In genomic region chr4:181594188-181594587, GRCh38 we compare ENCODE assay signal across 37 cellular contexts.
"Had no signal": no experiment of that assay in that cellular context is flagged by ENCODE, and none has a peak within 500 bp of the region (broad histone marks: within the 10 kb centered on the region; RNA-seq: fewer than 3 reads in every experiment).

No MANE protein-coding gene starts in this region.

- H3K36me3 Mint-ChIP-seq: activated CD8-positive, alpha-beta memory T cell treated with anti-CD3 and anti-CD28 coated beads, Interleukin-2, amount 10 ng/mL, durations not matched to agents 7 days and 5 days; activated naive CD4-positive, alpha-beta T cell treated with anti-CD3 and anti-CD28 coated beads, Interleukin-2, amount 10 ng/mL, durations not matched to agents 7 days and 5 days; activated naive CD4-positive, alpha-beta T cell treated with anti-CD3 and anti-CD28 coated beads, Interleukin-2, amount 50 U/mL, for 24 hours; activated naive CD8-positive, alpha-beta T cell; activated naive CD8-positive, alpha-beta T cell treated with anti-CD3 and anti-CD28 coated beads, Interleukin-2, amount 10 ng/mL, durations not matched to agents 7 days and 5 days; brain had no signal

- H3K4me3 ChIP-seq: ascending aorta, cardiac muscle cell had no signal

- H3K4me1 Mint-ChIP-seq: activated B cell treated with CpG ODN at 0.5 μM for 24 hours; activated CD4-positive, alpha-beta memory T cell treated with anti-CD3 and anti-CD28 coated beads, Interleukin-2, amount 10 ng/mL, durations not matched to agents 7 days and 5 days; activated CD4-positive, alpha-beta T cell treated with anti-CD3 and anti-CD28 coated beads, Interleukin-2, amount 10 ng/mL, durations not matched to agents 24 days and 14 days; activated CD8-positive, alpha-beta memory T cell treated with anti-CD3 and anti-CD28 coated beads, Interleukin-2, amount 10 ng/mL, durations not matched to agents 7 days and 5 days; activated naive CD4-positive, alpha-beta T cell treated with anti-CD3 and anti-CD28 coated beads, Interleukin-2, amount 50 U/mL, for 24 hours; activated naive CD8-positive, alpha-beta T cell treated with anti-CD3 and anti-CD28 coated beads, Interleukin-2, amount 10 ng/mL, durations not matched to agents 7 days and 5 days; activated naive CD8-positive, alpha-beta T cell treated with anti-CD3 and anti-CD28 coated beads, Interleukin-2, amount 50 U/mL, for 24 hours; brain; central memory CD8-positive, alpha-beta T cell had no signal

- H3K9me3 Mint-ChIP-seq: activated B cell treated with CpG ODN at 0.5 μM for 24 hours; activated CD4-positive, alpha-beta T cell treated with anti-CD3 and anti-CD28 coated beads, Interleukin-2, amount 10 ng/mL, durations not matched to agents 24 days and 14 days had no signal

- H3K27me3 Mint-ChIP-seq: activated B cell treated with CpG ODN at 0.5 μM for 24 hours; activated CD4-positive, alpha-beta memory T cell treated with anti-CD3 and anti-CD28 coated beads, Interleukin-2, amount 10 ng/mL, durations not matched to agents 7 days and 5 days; activated CD4-positive, alpha-beta T cell treated with anti-CD3 and anti-CD28 coated beads, Interleukin-2, amount 10 ng/mL, durations not matched to agents 24 days and 14 days; activated CD8-positive, alpha-beta memory T cell treated with anti-CD3 and anti-CD28 coated beads, Interleukin-2, amount 10 ng/mL, durations not matched to agents 7 days and 5 days; activated naive CD4-positive, alpha-beta T cell treated with anti-CD3 and anti-CD28 coated beads, Interleukin-2, amount 10 ng/mL, durations not matched to agents 7 days and 5 days; activated naive CD4-positive, alpha-beta T cell treated with anti-CD3 and anti-CD28 coated beads, Interleukin-2, amount 50 U/mL, for 24 hours; activated naive CD8-positive, alpha-beta T cell; activated naive CD8-positive, alpha-beta T cell treated with anti-CD3 and anti-CD28 coated beads, Interleukin-2, amount 10 ng/mL, durations not matched to agents 7 days and 5 days; activated naive CD8-positive, alpha-beta T cell treated with anti-CD3 and anti-CD28 coated beads, Interleukin-2, amount 50 U/mL, for 24 hours; activated T-cell treated with anti-CD3 and anti-CD28 coated beads, Interleukin-2, amount 50 U/mL, for 24 hours; brain; central memory CD8-positive, alpha-beta T cell had no signal

- H3K36me3 ChIP-seq: ascending aorta, cardiac muscle cell had no signal

- H3K4me1 ChIP-seq: ascending aorta had no signal

- H3K27me3 ChIP-seq: ascending aorta had no signal

- H3K27ac Mint-ChIP-seq: activated B cell treated with CpG ODN at 0.5 μM for 24 hours; activated CD4-positive, alpha-beta memory T cell treated with anti-CD3 and anti-CD28 coated beads, Interleukin-2, amount 10 ng/mL, durations not matched to agents 7 days and 5 days; activated CD4-positive, alpha-beta T cell treated with anti-CD3 and anti-CD28 coated beads, Interleukin-2, amount 10 ng/mL, durations not matched to agents 24 days and 14 days; activated CD8-positive, alpha-beta memory T cell treated with anti-CD3 and anti-CD28 coated beads, Interleukin-2, amount 10 ng/mL, durations not matched to agents 7 days and 5 days; activated CD8-positive, alpha-beta T cell treated with anti-CD3 and anti-CD28 coated beads, Interleukin-2, amount 10 ng/mL, durations not matched to agents 7 days and 5 days; activated naive CD4-positive, alpha-beta T cell treated with anti-CD3 and anti-CD28 coated beads, Interleukin-2, amount 10 ng/mL, durations not matched to agents 7 days and 5 days; activated naive CD4-positive, alpha-beta T cell treated with anti-CD3 and anti-CD28 coated beads, Interleukin-2, amount 50 U/mL, for 24 hours; activated naive CD8-positive, alpha-beta T cell; activated naive CD8-positive, alpha-beta T cell treated with anti-CD3 and anti-CD28 coated beads, Interleukin-2, amount 10 ng/mL, durations not matched to agents 7 days and 5 days; activated naive CD8-positive, alpha-beta T cell treated with anti-CD3 and anti-CD28 coated beads, Interleukin-2, amount 50 U/mL, for 24 hours; activated T-cell treated with anti-CD3 and anti-CD28 coated beads, Interleukin-2, amount 50 U/mL, for 24 hours; activated T-helper 2 cell treated with anti-CD3 and anti-CD28 coated beads, Interferon-gamma antibody, Interleukin-2, Interleukin-4, amounts not matched to agents 10 μg/mL and 5 μg/mL and 100 μg/mL, durations not matched to agents 14 hours and 24 hours and 36 hours; brain; T-helper 1 cell treated with Interleukin-12 subunit alpha and Interleukin-12 subunit beta and Interleukin-4 antibody, amounts not matched to agents 30 μg/mL and 1 μg/mL, for 36 hours; T-helper 2 cell treated with Interferon-gamma antibody and Interleukin-4, amounts not matched to agents 5 μg/mL and 100 μg/mL, for 36 hours had no signal

- ATAC-seq: activated CD8-positive, alpha-beta memory T cell treated with anti-CD3 and anti-CD28 coated beads, Interleukin-2, amount 10 ng/mL, durations not matched to agents 7 days and 5 days; activated CD8-positive, alpha-beta T cell treated with anti-CD3 and anti-CD28 coated beads, Interleukin-2, amount 10 ng/mL, durations not matched to agents 7 days and 5 days; activated naive CD8-positive, alpha-beta T cell treated with anti-CD3 and anti-CD28 coated beads, Interleukin-2, amount 50 U/mL, for 24 hours had no signal

- H3K9me3 ChIP-seq: ascending aorta had no signal

- H3K27ac ChIP-seq: ascending aorta, cardiac muscle cell, VCaP had no signal

- H3K4me3 Mint-ChIP-seq: activated B cell treated with CpG ODN at 0.5 μM for 24 hours; activated CD4-positive, alpha-beta memory T cell treated with anti-CD3 and anti-CD28 coated beads, Interleukin-2, amount 10 ng/mL, durations not matched to agents 7 days and 5 days; activated CD4-positive, alpha-beta T cell treated with anti-CD3 and anti-CD28 coated beads, Interleukin-2, amount 10 ng/mL, durations not matched to agents 24 days and 14 days; activated CD8-positive, alpha-beta memory T cell treated with anti-CD3 and anti-CD28 coated beads, Interleukin-2, amount 10 ng/mL, durations not matched to agents 7 days and 5 days; activated CD8-positive, alpha-beta T cell treated with anti-CD3 and anti-CD28 coated beads, Interleukin-2, amount 10 ng/mL, durations not matched to agents 7 days and 5 days; activated naive CD4-positive, alpha-beta T cell treated with anti-CD3 and anti-CD28 coated beads, Interleukin-2, amount 10 ng/mL, durations not matched to agents 7 days and 5 days; activated naive CD4-positive, alpha-beta T cell treated with anti-CD3 and anti-CD28 coated beads, Interleukin-2, amount 50 U/mL, for 24 hours; activated naive CD8-positive, alpha-beta T cell; activated naive CD8-positive, alpha-beta T cell treated with anti-CD3 and anti-CD28 coated beads, Interleukin-2, amount 10 ng/mL, durations not matched to agents 7 days and 5 days; activated naive CD8-positive, alpha-beta T cell treated with anti-CD3 and anti-CD28 coated beads, Interleukin-2, amount 50 U/mL, for 24 hours; activated T-cell treated with anti-CD3 and anti-CD28 coated beads, Interleukin-2, amount 50 U/mL, for 24 hours; brain; central memory CD8-positive, alpha-beta T cell; T-helper 1 cell treated with Interleukin-12 subunit alpha and Interleukin-12 subunit beta and Interleukin-4 antibody, amounts not matched to agents 30 μg/mL and 1 μg/mL, for 36 hours; T-helper 2 cell treated with Interferon-gamma antibody and Interleukin-4, amounts not matched to agents 5 μg/mL and 100 μg/mL, for 36 hours had no signal

- FAIRE-seq: bronchial epithelial cell, TTC549 had no signal

- DNase-seq: activated B cell treated with CpG ODN at 0.5 μM for 24 hours; activated CD4-positive, alpha-beta memory T cell treated with anti-CD3 and anti-CD28 coated beads, Interleukin-2, amount 10 ng/mL, durations not matched to agents 7 days and 5 days; activated CD4-positive, alpha-beta T cell treated with anti-CD3 and anti-CD28 coated beads for 4 hours; activated CD4-positive, alpha-beta T cell treated with anti-CD3 and anti-CD28 coated beads, Interleukin-2, amount 10 ng/mL, durations not matched to agents 24 days and 14 days; activated CD4-positive, alpha-beta T cell treated with anti-CD3 and anti-CD28 coated beads, Interleukin-2, amount 50 U/mL, for 48 hours; activated CD4-positive, CD25-positive, alpha-beta regulatory T cell treated with anti-CD3 and anti-CD28 coated beads, Interleukin-2, amount 50 U/mL, for 72 hours; activated CD8-positive, alpha-beta memory T cell treated with anti-CD3 and anti-CD28 coated beads for 24 hours; activated CD8-positive, alpha-beta memory T cell treated with anti-CD3 and anti-CD28 coated beads, Interleukin-2, amount 10 ng/mL, durations not matched to agents 7 days and 5 days; activated CD8-positive, alpha-beta memory T cell treated with anti-CD3 and anti-CD28 coated beads, Interleukin-2, amount 50 U/mL, for 48 hours; activated CD8-positive, alpha-beta T cell treated with anti-CD3 and anti-CD28 coated beads, Interleukin-2, amount 10 ng/mL, durations not matched to agents 7 days and 5 days; activated effector memory CD4-positive, alpha-beta T cell treated with Interleukin-2 at 50 U/mL for 16 hours; activated gamma-delta T cell; activated naive CD4-positive, alpha-beta T cell treated with anti-CD3 and anti-CD28 coated beads, Interleukin-2, amount 10 ng/mL, durations not matched to agents 7 days and 5 days; activated naive CD4-positive, alpha-beta T cell treated with Interleukin-2 at 50 U/mL for 16 hours; activated naive CD8-positive, alpha-beta T cell treated with anti-CD3 and anti-CD28 coated beads, Interleukin-2, amount 10 ng/mL, durations not matched to agents 7 days and 5 days; activated naive CD8-positive, alpha-beta T cell treated with anti-CD3 and anti-CD28 coated beads, Interleukin-2, amount 50 U/mL, for 24 hours; activated T-cell treated with anti-CD3 and anti-CD28 coated beads, Interleukin-2, amount 50 U/mL, for 24 hours; activated T-cell treated with anti-CD3 and anti-CD28 coated beads, Interleukin-2, amount 50 U/mL, for 48 hours; amygdala; anterior cingulate cortex; caudate nucleus; cerebellar nuclear complex; T-helper 1 cell; T-helper 2 cell; T-helper 9 cell had no signal
